In genomic region chr2:221895366-221896121, GRCh38 we compare ENCODE assay signal across 19 cellular contexts.
A peak's percentile ranks its signal among the peaks of the same experiment; 100 is the strongest.
DNase-seq lines count a peak whose midpoint lies in the region; ATAC-seq and TF ChIP-seq lines count a peak whose summit lies in the region.
"Had no signal": no experiment of that assay in that cellular context is flagged by ENCODE, and none has a peak within 500 bp of the region (broad histone marks: within the 10 kb centered on the region; RNA-seq: fewer than 3 reads in every experiment).

No MANE protein-coding gene starts in this region.

- H3K9me3 ChIP-seq in gastroesophageal sphincter (no peaks in the 10 kb centered on the region), osteoblast (ENCODE audit: low read depth, low read length) (no peaks in the 10 kb centered on the region), uterus (no peaks in the 10 kb centered on the region)
- H3K9me3 ChIP-seq: breast epithelium, heart right ventricle, testis had no signal

- TF ChIP-seq EP300 in gastroesophageal sphincter (IDR thresholded peaks at IDR 0.05), result no peak

- peak in 39 of 58 donors; percentile 4 to 76 (median 29) for DNase-seq in anterior cingulate cortex (lab: John Stamatoyannopoulos, UW)
- peak; percentile 38 for DNase-seq in osteoblast (ENCODE audit: insufficient read length, low spot score, missing footprints)
- DNase-seq in uterus, result peak; percentile 41 to 42
- DNase-seq in T-helper 9 cell, result no peak
- no peak for DNase-seq in H4 (ENCODE audit: low spot score)
- DNase-seq: activated CD4-positive, CD25-positive, alpha-beta regulatory T cell treated with anti-CD3 and anti-CD28 coated beads, Interleukin-2, amount 50 U/mL, for 72 hours; C1 segment of cervical spinal cord; dermis blood vessel endothelial cell; erythroblast; heart right ventricle; MM.1S; NCI-H2029; SIG-M5; testis had no signal

- intact Hi-C loops in uterus (cut with DNase I; ENCODE audit: low total_unique reads), result no loop called here

- no peak overlapping the region for H3K4me3 ChIP-seq in gastroesophageal sphincter
- no peak overlapping the region for H3K4me3 ChIP-seq in osteoblast (ENCODE audit: insufficient read depth, low read length)
- no peak overlapping the region for H3K4me3 ChIP-seq in uterus
- H3K4me3 ChIP-seq: heart right ventricle, testis had no signal

- H3K27me3 ChIP-seq in gastroesophageal sphincter, result no peaks in the 10 kb centered on the region
- no peaks in the 10 kb centered on the region for H3K27me3 ChIP-seq in osteoblast (ENCODE audit: insufficient read depth, low read length)
- H3K27me3 ChIP-seq in uterus, result no peaks in the 10 kb centered on the region
- H3K27me3 ChIP-seq: breast epithelium, testis had no signal

- TF ChIP-seq POLR2A in gastroesophageal sphincter (IDR thresholded peaks at IDR 0.05) (no peak), uterus (IDR thresholded peaks at IDR 0.05) (no peak)

- H3K79me2 ChIP-seq in osteoblast (ENCODE audit: insufficient read depth, low read length), result no peaks in the 10 kb centered on the region
- H3K79me2 ChIP-seq: parathyroid adenoma had no signal

- H3K27ac ChIP-seq in gastroesophageal sphincter (peak overlapping the region in 3 of 4 donors; percentile 38 to 52 (median 51)), osteoblast (ENCODE audit: low read depth, low read length) (no peak overlapping the region), uterus (peak overlapping the region; percentile 60 to 67)
- H3K27ac ChIP-seq: heart right ventricle, parathyroid adenoma had no signal

- no peak for TF ChIP-seq CTCF in gastroesophageal sphincter (IDR thresholded peaks at IDR 0.05)
- TF ChIP-seq CTCF in osteoblast (IDR thresholded peaks at IDR 0.05; ENCODE audit: extremely low read depth, low read depth, low read length), result no peak
- no peak for TF ChIP-seq CTCF in uterus (IDR thresholded peaks at IDR 0.05)

- H3K36me3 ChIP-seq in gastroesophageal sphincter (no peaks in the 10 kb centered on the region), osteoblast (ENCODE audit: insufficient read depth, low read length) (no peaks in the 10 kb centered on the region), uterus (no peaks in the 10 kb centered on the region)
- H3K36me3 ChIP-seq: breast epithelium, heart right ventricle had no signal

- 36 to 46% methylated on average over 5 to 10 of the region's 10 CpGs for WGBS in gastroesophageal sphincter (ENCODE audit: low coverage in 1 of 2), 2 donors

- no peaks in the 10 kb centered on the region for H4K20me1 ChIP-seq in osteoblast (ENCODE audit: insufficient read depth, low read length)

- H2AFZ ChIP-seq in osteoblast (ENCODE audit: low read length), result peak overlapping the region; percentile 18
- H2AFZ ChIP-seq: parathyroid adenoma had no signal

- no peak overlapping the region for H3K4me2 ChIP-seq in osteoblast (ENCODE audit: insufficient read depth, low read length)

- H3K4me1 ChIP-seq in gastroesophageal sphincter (peaks cover 0 to 15% (median 0%) of the 10 kb centered on the region in 3 donors), osteoblast (ENCODE audit: insufficient read depth, low read length) (peaks cover 3% of the 10 kb centered on the region), uterus (no peaks in the 10 kb centered on the region)
- H3K4me1 ChIP-seq: breast epithelium, heart right ventricle, parathyroid adenoma had no signal

- ATAC-seq in gastroesophageal sphincter (no peak), HG02642 (IDR thresholded peaks at IDR 0.05; ENCODE audit: poor library complexity, unreplicated experiment) (no peak)
- ATAC-seq: HCT116 had no signal

Comparison
In these comparisons a context has a peak if more than half of its experiments do, and no peak if none do; other contexts are left out.
1. DNase-seq: peak in anterior cingulate cortex (39 of 58), osteoblast (single experiment) and uterus (2 of 2); none in T-helper 9 cell (single experiment) and H4 (single experiment).